13 cellular contexts compared by ENCODE assay signal in genomic region chr1:68384872-68385390, GRCh38.
DNase-seq lines count a peak whose midpoint lies in the region; ATAC-seq and TF ChIP-seq lines count a peak whose summit lies in the region.
"Had no signal": no experiment of that assay in that cellular context is flagged by ENCODE, and none has a peak within 500 bp of the region (broad histone marks: within the 10 kb centered on the region; RNA-seq: fewer than 3 reads in every experiment).

No MANE protein-coding gene starts in this region.

- no peak overlapping the region for H3K18ac ChIP-seq in neuronal stem cell (ENCODE audit: low read length)

- peak; percentile 59 for DNase-seq in HCEC 1CT
- DNase-seq in SK-MEL-5 (ENCODE audit: low read depth, low spot score), result peak; percentile 60
- peak; percentile 88 for DNase-seq in fibroblast of peridontal ligament (ENCODE audit: extremely low read depth)
- peak; percentile 42 for DNase-seq in retinal pigment epithelial cell (ENCODE audit: low read depth)
- no peak for DNase-seq in neuronal stem cell (ENCODE audit: low spot score)
- DNase-seq: activated CD4-positive, alpha-beta T cell treated with anti-CD3 and anti-CD28 coated beads, Interleukin-2, amount 10 ng/mL, durations not matched to agents 24 days and 14 days; NCI-H1694 treated with DMSO at 0.1 percent for 48 hours; stimulated activated CD4-positive, alpha-beta T cell treated with anti-CD3 and anti-CD28 coated beads, Interleukin-15, amount 100 ng/mL, for 24 hours; stimulated activated naive CD8-positive, alpha-beta T cell treated with anti-CD3 and anti-CD28 coated beads, Interleukin-15, amount 100 ng/mL, for 72 hours had no signal

- no peak overlapping the region for H2BK5ac ChIP-seq in neuronal stem cell (ENCODE audit: low read length)

- no peak overlapping the region for H4K8ac ChIP-seq in neuronal stem cell (ENCODE audit: low read depth, low read length)

- H3K27me3 Mint-ChIP-seq in activated T-helper 17 cell treated with anti-CD3 and anti-CD28 coated beads, Interleukin-2, amount 50 U/mL, for 72 hours, result peaks cover 2% of the 10 kb centered on the region
- H3K27me3 Mint-ChIP-seq: activated CD4-positive, alpha-beta T cell treated with anti-CD3 and anti-CD28 coated beads, Interleukin-2, amount 10 ng/mL, durations not matched to agents 24 days and 14 days had no signal

- ATAC-seq in activated T-helper 17 cell treated with anti-CD3 and anti-CD28 coated beads, Interleukin-2, amount 50 U/mL, for 72 hours (replicated peaks), result no peak
- ATAC-seq in GM19463 (IDR thresholded peaks at IDR 0.05; ENCODE audit: unreplicated experiment) (no peak), GM18909 (IDR thresholded peaks at IDR 0.05; ENCODE audit: poor library complexity, unreplicated experiment) (no peak)
- ATAC-seq: GM23338; stimulated activated naive CD8-positive, alpha-beta T cell treated with anti-CD3 and anti-CD28 coated beads, Interleukin-15, amount 100 ng/mL, for 72 hours had no signal

- no peak overlapping the region for H2BK15ac ChIP-seq in neuronal stem cell (ENCODE audit: low read length)

- no peak overlapping the region for H3K27ac Mint-ChIP-seq in activated T-helper 17 cell treated with anti-CD3 and anti-CD28 coated beads, Interleukin-2, amount 50 U/mL, for 72 hours
- H3K27ac Mint-ChIP-seq: activated CD4-positive, alpha-beta T cell treated with anti-CD3 and anti-CD28 coated beads, Interleukin-2, amount 10 ng/mL, durations not matched to agents 24 days and 14 days; GM23338; stimulated activated naive CD8-positive, alpha-beta T cell treated with anti-CD3 and anti-CD28 coated beads, Interleukin-15, amount 100 ng/mL, for 72 hours had no signal

- no peak overlapping the region for H3K23ac ChIP-seq in neuronal stem cell (ENCODE audit: low read depth, low read length, poor library complexity)

- H3K4me3 Mint-ChIP-seq in activated T-helper 17 cell treated with anti-CD3 and anti-CD28 coated beads, Interleukin-2, amount 50 U/mL, for 72 hours, result no peak overlapping the region
- H3K4me3 Mint-ChIP-seq: activated CD4-positive, alpha-beta T cell treated with anti-CD3 and anti-CD28 coated beads, Interleukin-2, amount 10 ng/mL, durations not matched to agents 24 days and 14 days; GM23338; stimulated activated naive CD8-positive, alpha-beta T cell treated with anti-CD3 and anti-CD28 coated beads, Interleukin-15, amount 100 ng/mL, for 72 hours had no signal

- no peak overlapping the region for H3K9ac ChIP-seq in neuronal stem cell (ENCODE audit: low read depth, low read length, poor library complexity)

- no peaks in the 10 kb centered on the region for H3K36me3 Mint-ChIP-seq in activated T-helper 17 cell treated with anti-CD3 and anti-CD28 coated beads, Interleukin-2, amount 50 U/mL, for 72 hours (ENCODE audit: low read depth)

- peaks cover 0 to 4% of the 10 kb centered on the region in 2 donors for H3K4me1 ChIP-seq in neuronal stem cell (ENCODE audit: control insufficient read depth in 2 of 2, insufficient read depth in 1 of 2, low read depth in 1 of 2, low read length in 2 of 2)

- no peaks in the 10 kb centered on the region for H3K79me1 ChIP-seq in neuronal stem cell (ENCODE audit: low read depth, low read length)

- no peaks in the 10 kb centered on the region for H3K9me3 Mint-ChIP-seq in activated T-helper 17 cell treated with anti-CD3 and anti-CD28 coated beads, Interleukin-2, amount 50 U/mL, for 72 hours
- H3K9me3 Mint-ChIP-seq: activated CD4-positive, alpha-beta T cell treated with anti-CD3 and anti-CD28 coated beads, Interleukin-2, amount 10 ng/mL, durations not matched to agents 24 days and 14 days had no signal

- no peaks in the 10 kb centered on the region for H3K36me3 ChIP-seq in neuronal stem cell (replicated peaks in 1 of 2; ENCODE audit: control insufficient read depth in 2 of 2, insufficient read depth in 2 of 2, low read length in 2 of 2)

- no peak for TF ChIP-seq CTCF in retinal pigment epithelial cell (conservative IDR thresholded peaks at IDR 0.05; ENCODE audit: low read depth, low read length)

- WGBS in neuronal stem cell (ENCODE audit: extremely low coverage in 2 of 2, insufficient read length in 2 of 2, insufficient replicate concordance in 1 of 2), 2 donors, result no CpG with 5 or more reads among the region's 2 CpGs

- in situ Hi-C loops in SK-MEL-5 (cut with HindIII; ENCODE audit: low pct_unique_long_range_greater_than_20kb, low sequenced_read_pairs), result no loop called here

- no peak overlapping the region for H2BK12ac ChIP-seq in neuronal stem cell (ENCODE audit: low read length)

- no peak overlapping the region for H4K91ac ChIP-seq in neuronal stem cell (ENCODE audit: low read depth, low read length, poor library complexity)

- no peak overlapping the region for H3K14ac ChIP-seq in neuronal stem cell (ENCODE audit: low read length)

- H3K27ac ChIP-seq in neuronal stem cell (replicated peaks; ENCODE audit: low read length), result no peak overlapping the region

- no peak overlapping the region for H3K4me3 ChIP-seq in retinal pigment epithelial cell (ENCODE audit: low read length)
- no peak overlapping the region for H3K4me3 ChIP-seq in neuronal stem cell (ENCODE audit: low read length in 2 of 2)
- H3K4me3 ChIP-seq: GM23338 had no signal

- no peaks in the 10 kb centered on the region for H3K9me3 ChIP-seq in neuronal stem cell (replicated peaks in 1 of 2; ENCODE audit: control insufficient read depth in 2 of 2, insufficient read depth in 1 of 2, low read depth in 1 of 2, low read length in 2 of 2)

- H3K27me3 ChIP-seq in neuronal stem cell (ENCODE audit: control insufficient read depth in 3 of 3, insufficient read depth in 3 of 3, low read depth in 1 of 3, low read length in 3 of 3), result no peaks in the 10 kb centered on the region

- H3K4me2 ChIP-seq in neuronal stem cell (ENCODE audit: insufficient read depth, low read length, poor library complexity, severe bottlenecking), result no peak overlapping the region
- H3K4me2 ChIP-seq: GM23338 had no signal

- no peak overlapping the region for H2AFZ ChIP-seq in neuronal stem cell (ENCODE audit: low read length)
- H2AFZ ChIP-seq: GM23338 had no signal

- no peak overlapping the region for H3K4ac ChIP-seq in neuronal stem cell (ENCODE audit: low read length)

- H2BK120ac ChIP-seq in neuronal stem cell (ENCODE audit: low read depth, low read length), result no peak overlapping the region

- no peak overlapping the region for H2AK5ac ChIP-seq in neuronal stem cell (ENCODE audit: low read depth, low read length)

- no peaks in the 10 kb centered on the region for H3K4me1 Mint-ChIP-seq in activated T-helper 17 cell treated with anti-CD3 and anti-CD28 coated beads, Interleukin-2, amount 50 U/mL, for 72 hours
- H3K4me1 Mint-ChIP-seq: GM23338; stimulated activated naive CD8-positive, alpha-beta T cell treated with anti-CD3 and anti-CD28 coated beads, Interleukin-15, amount 100 ng/mL, for 72 hours had no signal
